ENCODE assay signal across 8 cellular contexts in the genomic region with DNA sequence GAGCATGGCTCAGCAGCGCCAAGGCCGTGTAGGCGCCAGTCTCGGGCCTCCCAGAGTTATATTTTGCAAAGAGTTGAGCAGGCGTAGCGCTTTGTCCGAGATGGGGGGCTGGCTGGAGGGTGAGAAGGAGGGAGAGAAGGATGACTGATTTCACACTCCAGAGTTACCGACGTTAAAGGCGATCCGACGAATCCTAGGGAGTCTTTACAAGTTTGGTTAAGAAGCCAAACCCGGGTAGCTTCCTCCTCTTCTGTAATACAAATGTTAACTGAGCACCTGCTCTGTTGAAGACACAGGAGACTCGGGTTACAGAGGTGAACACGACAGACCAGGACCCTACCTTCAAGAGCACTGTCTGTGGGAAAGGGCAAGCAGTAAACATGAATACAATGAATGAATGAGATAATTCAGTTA. TPM values are rescaled to one million over a fixed set of nuclear protein-coding genes. Genes with fewer than 3 reads are reported as not detected.
A peak's percentile ranks its signal among the peaks of the same experiment; 100 is the strongest.
DNase-seq lines count a peak whose midpoint lies in the region; ATAC-seq and TF ChIP-seq lines count a peak whose summit lies in the region.

No MANE protein-coding gene starts in this region.

- H3K27me3 ChIP-seq in body of pancreas (no peaks in the 10 kb centered on the region), mucosa of stomach (ENCODE audit: control insufficient read depth, insufficient read depth, low read length) (no peaks in the 10 kb centered on the region)

- 0% methylated on average over 10 to 15 of the region's 15 CpGs for WGBS in body of pancreas, 2 donors

- H3K36me3 Mint-ChIP-seq in HFFc6 (ENCODE audit: low read depth) = peaks cover 26% of the 10 kb centered on the region

- peak overlapping the region; percentile 99 for H3K9ac ChIP-seq in mucosa of stomach (ENCODE audit: low read length)

- H3K9me3 ChIP-seq in body of pancreas (no peaks in the 10 kb centered on the region), mucosa of stomach (ENCODE audit: control insufficient read depth, low read length) (no peaks in the 10 kb centered on the region)

- DNase-seq in AG09319 (ENCODE audit: extremely low read depth, low read depth) (no peak), HFFc6 (no peak), body of pancreas (no peak), LoVo (ENCODE audit: low spot score) (no peak), cortex of kidney (lab: John Stamatoyannopoulos, UW) (no peak), DMS 273 (lab: John Stamatoyannopoulos, UW; ENCODE audit: unreplicated experiment) (no peak), EL (no peak)

- no peak for TF ChIP-seq POLR2A in body of pancreas (IDR thresholded peaks at IDR 0.05)

- H3K4me1 ChIP-seq in body of pancreas = peaks cover 51% of the 10 kb centered on the region
- H3K4me1 ChIP-seq in mucosa of stomach (ENCODE audit: control insufficient read depth, insufficient read depth, low read length) = peaks cover 37% of the 10 kb centered on the region

- peak overlapping the region; percentile 100 for H3K27ac Mint-ChIP-seq in HFFc6

- intact Hi-C loops in body of pancreas (cut with DNase I) = loop anchor here (5.0 kb wide), 1 partner anchor 43 kb away; no protein-coding TSS in a partner anchor

- peak overlapping the region; percentile 99 for H3K4me3 Mint-ChIP-seq in HFFc6

- H3K4me3 ChIP-seq in body of pancreas (peak overlapping the region; percentile 11 to 28), mucosa of stomach (ENCODE audit: low read length) (peak overlapping the region; percentile 91)

- H3K9me3 Mint-ChIP-seq in HFFc6 = no peaks in the 10 kb centered on the region

- H3K27ac ChIP-seq in body of pancreas = peak overlapping the region in 3 of 4 donors; percentile 97 to 100 (median 98)

- TF ChIP-seq CTCF in AG09319 (IDR thresholded peaks at IDR 0.05; ENCODE audit: low read depth, low read length) (peak; percentile 10; the same call in 1 of the 2 replicates), HFFc6 (IDR thresholded peaks at IDR 0.05) (no peak), body of pancreas (IDR thresholded peaks at IDR 0.05) (peak in 1 of 7 experiments; percentile 19)

- ATAC-seq in body of pancreas = no peak

- H3K27me3 Mint-ChIP-seq in HFFc6 (ENCODE audit: insufficient read depth) = peaks cover 15% of the 10 kb centered on the region

- peaks cover 82% of the 10 kb centered on the region for H3K4me1 Mint-ChIP-seq in HFFc6 (ENCODE audit: low read depth)

- H3K36me3 ChIP-seq in body of pancreas (replicated peaks in 1 of 2; ENCODE audit: insufficient read depth in 1 of 2, low read depth in 2 of 2) (no peaks in the 10 kb centered on the region), mucosa of stomach (ENCODE audit: control insufficient read depth, insufficient read depth, low read length) (no peaks in the 10 kb centered on the region)

RNA-seq across cellular contexts. Expression of a gene that starts 0.8 kb away (rescaled TPM):
- 100 to 1,000 TPM; 111 to 127 (median 118) TPM for total RNA-seq in HFFc6 (2021; fragmentation: NEBNext Ultra II Directional; extraction: Animal tissue kit (Norgen Biotek cat#: 25700))
- total RNA-seq in body of pancreas = 100 to 1,000 TPM in 1 of 2 donors, 10 to 100 TPM in 1; 36.3 to 124 TPM

RNA-seq across cellular contexts. Expression of a gene that starts 3.7 kb away (rescaled TPM):
- total RNA-seq in HFFc6 (2021; fragmentation: NEBNext Ultra II Directional; extraction: Animal tissue kit (Norgen Biotek cat#: 25700)) = not detected
- total RNA-seq in body of pancreas = not detected

RNA-seq across cellular contexts. Expression of a gene that starts 5.5 kb away (rescaled TPM):
- 10 to 100 TPM; 62.7 to 75.9 (median 68.6) TPM for total RNA-seq in HFFc6 (2021; fragmentation: NEBNext Ultra II Directional; extraction: Animal tissue kit (Norgen Biotek cat#: 25700))
- 10 to 100 TPM; 30.9 to 38.2 TPM for total RNA-seq in body of pancreas

RNA-seq across cellular contexts. Expression of a gene that starts 40.1 kb away (rescaled TPM):
- total RNA-seq in HFFc6 (2021; fragmentation: NEBNext Ultra II Directional; extraction: Animal tissue kit (Norgen Biotek cat#: 25700)) = 1 to 10 TPM; 2.0 to 2.8 (median 2.4) TPM
- 1 to 10 TPM; 2.6 to 8.8 TPM for total RNA-seq in body of pancreas

RNA-seq across cellular contexts. Expression of a gene that starts 45.7 kb away (rescaled TPM):
- under 1 TPM in 3 of 6 experiments, not detected in 3; 0.10 to 0.31 (median 0.24) TPM for total RNA-seq in HFFc6 (2021; fragmentation: NEBNext Ultra II Directional; extraction: Animal tissue kit (Norgen Biotek cat#: 25700))
- total RNA-seq in body of pancreas = 1 to 10 TPM in 1 of 2 donors, not detected in 1; 2.1 TPM
